Comparison of ENCODE assay signal across 8 cellular contexts in the genomic region with DNA sequence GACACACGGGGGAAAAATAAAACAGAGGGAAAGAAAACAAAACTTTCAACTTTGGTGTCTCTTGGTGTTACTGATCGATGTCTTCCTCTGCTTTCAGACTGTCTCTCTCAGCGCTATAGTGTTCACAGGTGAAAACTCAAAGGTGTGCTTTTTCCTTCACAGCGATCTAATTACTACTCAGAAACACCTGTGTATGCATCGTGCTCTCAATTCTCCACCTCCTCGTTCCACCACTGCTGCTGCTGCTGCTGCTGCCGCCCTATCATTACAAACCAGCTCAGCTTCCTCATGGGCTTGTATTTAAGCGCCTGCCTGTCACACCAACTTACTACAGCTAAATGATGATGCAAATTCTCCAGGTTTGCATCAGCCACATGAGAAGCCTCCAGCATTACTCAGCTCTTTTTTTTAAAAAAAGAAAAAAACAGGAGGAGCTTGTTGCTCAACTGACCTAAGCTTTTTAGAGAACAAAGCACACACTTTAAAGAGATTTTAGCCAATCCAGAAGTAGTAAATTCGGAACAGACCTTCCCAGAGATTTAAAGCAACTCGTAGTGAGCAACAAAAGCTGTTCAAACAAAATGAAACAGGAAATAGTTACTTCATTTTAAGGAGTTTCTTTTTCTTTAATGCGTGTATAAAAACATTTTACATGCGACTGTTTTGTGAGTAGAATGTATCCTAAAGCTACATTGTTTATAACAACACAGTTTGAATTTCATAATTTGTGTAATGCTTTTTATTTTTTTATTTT. TPM values are rescaled to one million over a fixed set of nuclear protein-coding genes. Genes with fewer than 3 reads are reported as not detected.
DNase-seq lines count a peak whose midpoint lies in the region; ATAC-seq, FAIRE-seq and TF ChIP-seq lines count a peak whose summit lies in the region.

TSS of gene SLC7A11 (minus strand) at position 274 of the 754 bp plus-strand sequence. CDS start 280 bp downstream, outside the sequence.

- FAIRE-seq in keratinocyte (lab: Jason Lieb, UNC) = peak; percentile 98

- H2AFZ ChIP-seq in keratinocyte (ENCODE audit: control insufficient read depth, low read length) = peak within 1 kb of the TSS; percentile 73

- peaks cover 9% of the 10 kb centered on the region for H3K4me1 ChIP-seq in keratinocyte (ENCODE audit: control insufficient read depth, extremely low read depth, insufficient read depth, low read length)

- no peaks in the 10 kb centered on the region for H3K27me3 ChIP-seq in keratinocyte (ENCODE audit: control insufficient read depth, extremely low read depth, insufficient read depth, low read length)

- H3K36me3 Mint-ChIP-seq in T-cell = no peaks in the 10 kb centered on the region

- H3K27ac Mint-ChIP-seq in T-cell = peak within 1 kb of the TSS; percentile 1 to 82

- peak within 1 kb of the TSS; percentile 83 for H3K9ac ChIP-seq in keratinocyte (ENCODE audit: control insufficient read depth, extremely low read depth, insufficient read depth, low read length)

- H3K79me2 ChIP-seq in keratinocyte (ENCODE audit: control insufficient read depth, insufficient read depth, low read length) = peaks cover 25% of the 10 kb centered on the region

- CTCF ChIA-PET in T-cell (lab: Charles Lee) = interaction anchor here in 1 of 2 donors (0.9 kb wide), 1 partner anchor 15 kb away, joined by 4 read pairs; no protein-coding TSS in a partner anchor

- ATAC-seq in GM18505 (IDR thresholded peaks at IDR 0.05; ENCODE audit: unreplicated experiment) (peak; percentile 98), HG02885 (IDR thresholded peaks at IDR 0.05; ENCODE audit: poor library complexity, unreplicated experiment) (peak; percentile 98), T-cell (replicated peaks in 1 of 4) (peak; percentile 66 to 92 (median 80))

- POLR2A ChIA-PET in T-cell (lab: Charles Lee) = no interaction called here

- peak within 1 kb of the TSS; percentile 48 to 86 (median 67) for H3K4me3 ChIP-seq in keratinocyte (ENCODE audit: control insufficient read depth in 2 of 3, extremely low read depth in 1 of 3, insufficient read depth in 2 of 3, low read depth in 1 of 3, low read length in 3 of 3)

- peak within 1 kb of the TSS; percentile 93 for H3K27ac ChIP-seq in keratinocyte (ENCODE audit: control insufficient read depth, insufficient read depth, low read length)

- dilution Hi-C loops in keratinocyte (cut with MboI; ENCODE audit: extremely low pct_ligation_motif_present, low sequenced_read_pairs) = no loop called here

- no peaks in the 10 kb centered on the region for H4K20me1 ChIP-seq in keratinocyte (ENCODE audit: control insufficient read depth, extremely low read depth, insufficient read depth, low read length)

- peak within 1 kb of the TSS; percentile 69 to 84 (median 73) for H3K4me3 Mint-ChIP-seq in T-cell

- no peak for TF ChIP-seq CTCF in keratinocyte (optimal IDR thresholded peaks at IDR 0.05 in 1 of 3, IDR thresholded peaks at IDR 0.05 in 1 of 3, conservative IDR thresholded peaks at IDR 0.05 in 1 of 3; ENCODE audit: extremely low read depth in 1 of 3, insufficient read depth in 2 of 3, low read length in 3 of 3)

- H3K4me1 Mint-ChIP-seq in T-cell = peaks cover 10 to 15% (median 15%) of the 10 kb centered on the region in 3 donors

- H3K4me2 ChIP-seq in keratinocyte (ENCODE audit: control insufficient read depth, extremely low read depth, insufficient read depth, low read depth, low read length) = peak within 1 kb of the TSS; percentile 81

- peak; percentile 98 for DNase-seq in ACHN
- DNase-seq in NCI-H1436 (lab: John Stamatoyannopoulos, UW) = peak; percentile 93
- peak in 22 of 34 experiments; percentile 2 to 49 (median 17) for DNase-seq in T-cell
- DNase-seq in cerebellum (ENCODE audit: low spot score) = no peak
- peak; percentile 97 for DNase-seq in keratinocyte (ENCODE audit: low read depth, low spot score)
- DNase-seq in stimulated activated CD4-positive, alpha-beta T cell treated with anti-CD3 and anti-CD28 coated beads, Interleukin-1b, Interleukin-23, amount 100 ng/mL, for 48 hours = peak; percentile 64

- TF ChIP-seq POLR2A in GM18505 (IDR thresholded peaks at IDR 0.05; ENCODE audit: borderline replicate concordance, extremely low read depth, insufficient read depth, insufficient read length) = peak; percentile 81

- in situ Hi-C loops in ACHN (cut with HindIII; ENCODE audit: low pct_ligation_motif_present, low pct_unique_long_range_greater_than_20kb, low sequenced_read_pairs) = no loop called here

- no peaks in the 10 kb centered on the region for H3K27me3 Mint-ChIP-seq in T-cell

- H3K9me3 Mint-ChIP-seq in T-cell = no peaks in the 10 kb centered on the region

- H3K36me3 ChIP-seq in keratinocyte (ENCODE audit: control insufficient read depth in 2 of 2, extremely low read depth in 1 of 2, insufficient read depth in 2 of 2, low read length in 2 of 2) = no peaks in the 10 kb centered on the region

- H3K9me3 ChIP-seq in keratinocyte (ENCODE audit: control insufficient read depth, low read depth, low read length) = no peaks in the 10 kb centered on the region

- no peaks in the 10 kb centered on the region for H3K9me1 ChIP-seq in keratinocyte (ENCODE audit: control insufficient read depth, extremely low read depth, insufficient read depth, low read length)

RNA-seq across cellular contexts. Expression of gene SLC7A11, which starts in this region (rescaled TPM):
- under 1 TPM; 0.05 to 0.44 (median 0.30) TPM for total RNA-seq in T-cell
- total RNA-seq in cerebellum = 30.0 TPM
- polyA plus RNA-seq in keratinocyte = 4.0 to 8.4 TPM (median 6.0 TPM) in 3 replicates
- 10.3 TPM for polyA plus RNA-seq in keratinocyte (2011; ENCODE audit: low read depth)
- 1.6 and 4.4 TPM in 2 replicates for polyA plus RNA-seq in keratinocyte (2011; cell fraction: cytosol; rRNA removed)
- polyA plus RNA-seq in keratinocyte (2011; cell fraction: nucleus; rRNA removed) = 8.3 and 13.8 TPM in 2 replicates
- polyA plus RNA-seq in keratinocyte (2012; ENCODE audit: low replicate concordance) = 6.0 and 11.5 TPM in 2 replicates
- polyA minus RNA-seq in keratinocyte = 7.1 to 14.6 TPM (median 11.7 TPM) in 3 replicates
- 4.8 TPM for polyA minus RNA-seq in keratinocyte (2011; cell fraction: cytosol; rRNA and poly(A)+ RNA removed)
- 18.3 and 27.8 TPM in 2 replicates for polyA minus RNA-seq in keratinocyte (2011; cell fraction: nucleus; rRNA and poly(A)+ RNA removed)

Comparison
In these comparisons a context has a peak if more than half of its experiments do, and no peak if none do; other contexts are left out.
1. RNA of gene SLC7A11 (total RNA-seq): 30.0 TPM in cerebellum (single experiment); 0.05 to 0.44 TPM in T-cell; every median in the first group is over 10 times any median in the second.
2. Peak in DNase-seq and ATAC-seq in T-cell; RNA of the gene not detected or under 1 TPM.
3. Peak in every context shown above with its lines, with median percentiles within 50 percentile points of each other: ATAC-seq.